In the genomic region with DNA sequence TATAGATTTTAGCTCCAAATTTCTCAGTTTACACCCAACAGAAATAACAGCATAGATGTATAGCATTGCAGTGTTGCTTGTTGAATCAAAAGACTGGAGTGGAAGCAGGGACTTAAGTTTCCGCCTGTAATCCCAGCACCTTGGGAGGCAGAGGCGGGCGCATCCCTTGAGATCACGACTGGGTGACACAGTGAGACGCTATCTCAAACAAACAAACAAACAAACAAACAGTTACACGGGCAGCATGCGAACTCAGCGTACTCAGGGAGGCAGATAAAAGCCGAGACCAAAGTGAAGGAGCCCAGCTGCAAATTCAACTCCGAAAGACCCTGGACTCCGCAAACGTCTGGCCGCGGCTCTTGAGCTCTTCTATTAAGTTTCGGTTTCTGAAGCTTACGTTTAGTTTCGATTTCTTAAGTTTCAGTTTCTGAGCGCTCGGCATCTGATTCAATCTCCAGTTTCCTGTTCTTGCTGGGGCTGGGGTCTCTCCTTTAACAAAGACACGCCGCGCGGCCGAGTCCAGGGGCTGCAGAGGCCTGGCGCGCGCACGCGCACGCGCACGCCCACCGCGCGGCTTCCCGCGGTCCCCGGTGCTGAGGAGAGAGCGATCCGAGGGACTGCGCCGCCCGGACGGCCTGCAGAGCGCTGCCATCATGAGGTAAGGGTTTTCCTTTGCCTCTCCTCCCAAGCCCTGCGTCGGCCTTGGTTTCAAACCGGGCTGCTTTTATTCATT, we compare ENCODE assay signal across 8 cellular contexts. TPM values are rescaled to one million over a fixed set of nuclear protein-coding genes. Genes with fewer than 3 reads are reported as not detected.
A peak's percentile ranks its signal among the peaks of the same experiment; 100 is the strongest.
DNase-seq lines count a peak whose midpoint lies in the region; ATAC-seq and TF ChIP-seq lines count a peak whose summit lies in the region.

A gene with protein sequence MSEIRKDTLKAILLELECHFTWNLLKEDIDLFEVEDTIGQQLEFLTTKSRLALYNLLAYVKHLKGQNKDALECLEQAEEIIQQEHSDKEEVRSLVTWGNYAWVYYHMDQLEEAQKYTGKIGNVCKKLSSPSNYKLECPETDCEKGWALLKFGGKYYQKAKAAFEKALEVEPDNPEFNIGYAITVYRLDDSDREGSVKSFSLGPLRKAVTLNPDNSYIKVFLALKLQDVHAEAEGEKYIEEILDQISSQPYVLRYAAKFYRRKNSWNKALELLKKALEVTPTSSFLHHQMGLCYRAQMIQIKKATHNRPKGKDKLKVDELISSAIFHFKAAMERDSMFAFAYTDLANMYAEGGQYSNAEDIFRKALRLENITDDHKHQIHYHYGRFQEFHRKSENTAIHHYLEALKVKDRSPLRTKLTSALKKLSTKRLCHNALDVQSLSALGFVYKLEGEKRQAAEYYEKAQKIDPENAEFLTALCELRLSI (plus strand): TSS at position 423 of the 733 bp plus-strand sequence. CDS start 231 bp downstream, at position 654.

- H3K4me3 Mint-ChIP-seq in activated naive CD4-positive, alpha-beta T cell treated with anti-CD3 and anti-CD28 coated beads, Interleukin-2, amount 10 ng/mL, durations not matched to agents 7 days and 5 days = peak within 1 kb of the TSS; percentile 88

- H3K27me3 ChIP-seq in gastroesophageal sphincter (no peaks in the 10 kb centered on the region), neuron (ENCODE audit: insufficient read depth, low read length) (no peaks in the 10 kb centered on the region), subcutaneous abdominal adipose tissue (ENCODE audit: control insufficient read depth in 5 of 5, insufficient read depth in 4 of 5, low read length in 5 of 5) (no peaks in the 10 kb centered on the region)

- no peak for TF ChIP-seq EP300 in gastroesophageal sphincter (IDR thresholded peaks at IDR 0.05)

- H3K27me3 Mint-ChIP-seq in activated naive CD4-positive, alpha-beta T cell treated with anti-CD3 and anti-CD28 coated beads, Interleukin-2, amount 10 ng/mL, durations not matched to agents 7 days and 5 days = no peaks in the 10 kb centered on the region

- peak within 1 kb of the TSS; percentile 97 for H3K27ac Mint-ChIP-seq in activated naive CD4-positive, alpha-beta T cell treated with anti-CD3 and anti-CD28 coated beads, Interleukin-2, amount 10 ng/mL, durations not matched to agents 7 days and 5 days

- peak in 1 of 4 experiments; percentile 30 for TF ChIP-seq CTCF in gastroesophageal sphincter (IDR thresholded peaks at IDR 0.05)

- peak; percentile 77 for ATAC-seq in GM21528 (IDR thresholded peaks at IDR 0.05; ENCODE audit: low FRiP score, unreplicated experiment)
- ATAC-seq in gastroesophageal sphincter = peak; percentile 91

- TF ChIP-seq POLR2A in gastroesophageal sphincter (IDR thresholded peaks at IDR 0.05) = peak; percentile 29 to 54

- H3K4me1 ChIP-seq in gastroesophageal sphincter (peaks cover 0 to 52% (median 0%) of the 10 kb centered on the region in 3 donors), neuron (ENCODE audit: insufficient read depth, low read length) (peaks cover 3% of the 10 kb centered on the region), subcutaneous abdominal adipose tissue (ENCODE audit: control insufficient read depth in 5 of 5, insufficient read depth in 5 of 5, low read length in 5 of 5) (peaks cover 0 to 34% (median 20%) of the 10 kb centered on the region in 5 donors)

- H3K4me1 Mint-ChIP-seq in activated naive CD4-positive, alpha-beta T cell treated with anti-CD3 and anti-CD28 coated beads, Interleukin-2, amount 10 ng/mL, durations not matched to agents 7 days and 5 days = peaks cover 64% of the 10 kb centered on the region

- in situ Hi-C loops in SK-MEL-5 (cut with HindIII; ENCODE audit: low pct_unique_long_range_greater_than_20kb, low sequenced_read_pairs) = no loop called here

- H3K36me3 Mint-ChIP-seq in activated naive CD4-positive, alpha-beta T cell treated with anti-CD3 and anti-CD28 coated beads, Interleukin-2, amount 10 ng/mL, durations not matched to agents 7 days and 5 days = peaks cover 37% of the 10 kb centered on the region

- DNase-seq in DMS53 treated with DMSO at 0.1 percent for 48 hours (lab: John Stamatoyannopoulos, UW; ENCODE audit: unreplicated experiment) (peak; percentile 59), SK-MEL-5 (ENCODE audit: low read depth, low spot score) (peak; percentile 50)
- peak; percentile 65 for DNase-seq in Jurkat, Clone E6-1 (ENCODE audit: low read depth, low spot score)
- peak; percentile 81 for DNase-seq in activated naive CD4-positive, alpha-beta T cell treated with anti-CD3 and anti-CD28 coated beads, Interleukin-2, amount 10 ng/mL, durations not matched to agents 7 days and 5 days

- H3K27ac ChIP-seq in gastroesophageal sphincter = peak within 1 kb of the TSS; percentile 75 to 96 (median 90)
- peak within 1 kb of the TSS; percentile 94 for H3K27ac ChIP-seq in subcutaneous abdominal adipose tissue (ENCODE audit: low read depth, low read length)

- H2AFZ ChIP-seq in neuron (ENCODE audit: low read depth, low read length) = peak within 1 kb of the TSS; percentile 81

- peak within 1 kb of the TSS; percentile 83 for H3K4me3 ChIP-seq in Jurkat, Clone E6-1 (ENCODE audit: low read length)
- peak within 1 kb of the TSS; percentile 72 to 86 for H3K4me3 ChIP-seq in gastroesophageal sphincter
- H3K4me3 ChIP-seq in neuron (ENCODE audit: low read length) = peak within 1 kb of the TSS; percentile 72
- H3K4me3 ChIP-seq in subcutaneous abdominal adipose tissue (ENCODE audit: low read depth in 1 of 5, low read length in 5 of 5) = peak within 1 kb of the TSS; percentile 74 to 98 (median 92)

- peaks cover 0 to 15% of the 10 kb centered on the region in 2 donors for H3K36me3 ChIP-seq in gastroesophageal sphincter
- peaks cover 12% of the 10 kb centered on the region for H3K36me3 ChIP-seq in neuron (ENCODE audit: insufficient read depth, low read length)
- peaks cover 3 to 14% (median 6%) of the 10 kb centered on the region in 5 donors for H3K36me3 ChIP-seq in subcutaneous abdominal adipose tissue (ENCODE audit: control insufficient read depth in 5 of 5, insufficient read depth in 5 of 5, low read length in 5 of 5)

- 0% methylated on average over 12 to 13 of the region's 48 CpGs for WGBS in gastroesophageal sphincter (ENCODE audit: low coverage in 1 of 2), 2 donors

- H3K9me3 Mint-ChIP-seq in activated naive CD4-positive, alpha-beta T cell treated with anti-CD3 and anti-CD28 coated beads, Interleukin-2, amount 10 ng/mL, durations not matched to agents 7 days and 5 days = peaks cover 13% of the 10 kb centered on the region

- CTCF ChIA-PET in activated naive CD4-positive, alpha-beta T cell treated with anti-CD3 and anti-CD28 coated beads, Interleukin-2, amount 10 ng/mL, durations not matched to agents 7 days and 5 days (lab: Charles Lee) = interaction anchor here (0.6 to 1.3 kb wide), 3 partner anchors 21 to 44 kb away, joined by 3 to 4 read pairs (median 4); a partner anchor contains a TSS

- H3K9me3 ChIP-seq in gastroesophageal sphincter (no peaks in the 10 kb centered on the region), neuron (ENCODE audit: low read length) (peaks cover 7% of the 10 kb centered on the region), subcutaneous abdominal adipose tissue (ENCODE audit: control insufficient read depth in 5 of 5, low read length in 5 of 5) (peaks cover 0 to 3% (median 0%) of the 10 kb centered on the region in 5 donors)

- H3K9ac ChIP-seq in subcutaneous abdominal adipose tissue (ENCODE audit: low read length in 5 of 5) = peak within 1 kb of the TSS; percentile 69 to 90 (median 87)

RNA-seq across cellular contexts. Expression of the gene that starts here (rescaled TPM):
- 5.8 TPM for polyA plus RNA-seq in Jurkat, Clone E6-1 (2012; ENCODE audit: insufficient read depth, insufficient read length)
- total RNA-seq in SK-MEL-5 (2014; rRNA removed; shearing (Covaris generic)) = 9.3 and 10.3 TPM in 2 replicates
- 5.4 and 6.3 TPM in 2 replicates for polyA plus RNA-seq in SK-MEL-5 (2015; cell fraction: cytosol; rRNA removed)
- 4.3 and 5.6 TPM in 2 replicates for polyA plus RNA-seq in SK-MEL-5 (2015; cell fraction: nucleus; rRNA removed)
- 10 to 100 TPM; 14.9 to 30.0 (median 27.3) TPM for total RNA-seq in gastroesophageal sphincter

Comparison
In these comparisons a context has a peak if more than half of its experiments do, and no peak if none do; other contexts are left out.
1. Peak in every context shown above with its lines: DNase-seq, ATAC-seq, H3K4me3 ChIP-seq and H3K27ac ChIP-seq.